Comparison of ENCODE assay signal across 19 cellular contexts in genomic region chr17:17930674-17931073, GRCh38.
"Had no signal": no experiment of that assay in that cellular context is flagged by ENCODE, and none has a peak within 500 bp of the region (broad histone marks: within the 10 kb centered on the region; RNA-seq: fewer than 3 reads in every experiment).

No MANE protein-coding gene starts in this region.

- H3K27me3 ChIP-seq: gastrocnemius medialis, heart right ventricle, sigmoid colon, stomach had no signal

- ATAC-seq: esophagus mucosa, gastrocnemius medialis, mucosa of descending colon, natural killer cell had no signal

- H3K36me3 ChIP-seq: gastrocnemius medialis, heart right ventricle, sigmoid colon, stomach had no signal

- H3K36me3 Mint-ChIP-seq: natural killer cell, type B pancreatic cell had no signal

- H3K27ac Mint-ChIP-seq: natural killer cell, type B pancreatic cell had no signal

- DNase-seq: effector CD8-positive, alpha-beta T cell; gastrocnemius medialis; heart right ventricle; hypothalamus; mammary epithelial cell; mucosa of descending colon; natural killer cell; posterior cingulate gyrus; sigmoid colon; stimulated activated CD4-positive, alpha-beta T cell treated with anti-CD3 and anti-CD28 coated beads, Interleukin-12 subunit alpha, Interleukin-12 subunit beta, amount 100 ng/mL, for 4 hours; stimulated activated naive CD4-positive, alpha-beta T cell; stomach had no signal

- H3K4me3 Mint-ChIP-seq: natural killer cell, neural crest cell, type B pancreatic cell had no signal

- H3K9me3 ChIP-seq: gastrocnemius medialis, heart right ventricle, mucosa of descending colon, sigmoid colon, stomach had no signal

- H3K4me3 ChIP-seq: coronary artery, gastrocnemius medialis, heart right ventricle, mucosa of descending colon, sigmoid colon, skin epidermis, stomach had no signal

- H3K27me3 Mint-ChIP-seq: type B pancreatic cell had no signal

- H3K9me3 Mint-ChIP-seq: natural killer cell, neural crest cell, type B pancreatic cell had no signal

- FAIRE-seq: islet of Langerhans, urothelium cell line had no signal

- H3K27ac ChIP-seq: gastrocnemius medialis had no signal
